In genomic region chr2:114769991-114770390, GRCh38 we compare ENCODE assay signal across 7 cellular contexts.
"Had no signal": no experiment of that assay in that cellular context is flagged by ENCODE, and none has a peak within 500 bp of the region (broad histone marks: within the 10 kb centered on the region; RNA-seq: fewer than 3 reads in every experiment).

No MANE protein-coding gene starts in this region.

- H3K4me3 Mint-ChIP-seq: HFFc6, IgD-negative memory B cell had no signal

- DNase-seq: GOT3, HFFc6, KBM-7 had no signal

- H3K36me3 ChIP-seq: HAP-1 had no signal

- H3K27me3 Mint-ChIP-seq: IgD-negative memory B cell had no signal

- H3K27ac Mint-ChIP-seq: HFFc6, IgD-negative memory B cell had no signal

- H3K4me3 ChIP-seq: HAP-1 had no signal

- H3K9me3 ChIP-seq: HAP-1 had no signal

- H3K36me3 Mint-ChIP-seq: IgD-negative memory B cell had no signal

- H3K4me1 ChIP-seq: HAP-1 had no signal

- ATAC-seq: HCT116, HepG2 had no signal
